Comparison of ENCODE assay signal across 9 cellular contexts in the genomic region with DNA sequence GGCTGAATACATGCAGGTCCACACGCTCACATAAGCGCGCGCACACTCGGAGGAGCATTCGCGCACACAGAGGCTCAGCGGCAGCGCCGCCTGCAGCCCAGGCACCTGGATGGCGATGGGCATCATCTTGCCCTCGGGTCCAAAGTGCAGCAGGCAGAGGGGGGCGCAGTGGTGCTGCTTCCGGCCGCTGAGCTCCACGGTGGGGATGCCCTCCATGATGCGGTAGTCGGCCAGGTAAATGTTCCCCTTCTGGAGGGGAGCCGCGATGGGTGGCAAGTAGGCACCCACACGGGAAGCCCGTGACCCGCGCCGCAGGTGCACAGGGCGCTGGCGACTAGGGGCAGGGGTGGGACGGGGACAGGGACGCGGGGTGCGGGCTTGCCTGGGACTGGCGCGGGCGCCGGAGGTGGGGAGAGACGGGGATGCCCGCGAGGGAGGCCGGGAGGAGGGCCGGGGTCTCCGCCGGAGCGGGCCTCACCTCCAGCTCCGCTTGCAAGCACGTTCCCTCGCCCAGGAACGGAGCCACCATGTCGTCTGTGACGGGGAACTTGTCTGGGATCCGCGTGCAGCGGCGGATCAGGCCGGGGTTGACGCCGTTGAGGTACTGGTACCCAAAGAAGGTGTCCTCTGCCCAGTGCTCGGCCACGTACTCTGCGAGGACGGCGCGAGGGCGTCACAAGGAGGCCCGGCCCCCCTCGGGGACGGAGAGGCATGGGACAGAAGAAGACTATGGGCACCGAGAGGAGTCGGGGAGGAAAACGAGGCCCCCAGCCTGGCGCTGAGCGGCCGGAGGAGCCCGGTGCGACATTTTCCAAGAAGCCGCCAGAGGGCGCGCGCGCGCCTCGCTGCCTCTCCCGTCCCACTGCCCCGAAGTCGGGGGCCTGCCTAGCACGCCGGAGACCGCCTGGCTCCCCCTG. TPM values are rescaled to one million over a fixed set of nuclear protein-coding genes. Genes with fewer than 3 reads are reported as not detected.
DNase-seq lines count a peak whose midpoint lies in the region; ATAC-seq, FAIRE-seq and TF ChIP-seq lines count a peak whose summit lies in the region.
"Had no signal": no experiment of that assay in that cellular context is flagged by ENCODE, and none has a peak within 500 bp of the region (broad histone marks: within the 10 kb centered on the region; RNA-seq: fewer than 3 reads in every experiment).

No MANE protein-coding gene starts in this region.

- H3K36me3 ChIP-seq in CD8-positive, alpha-beta T cell (ENCODE audit: insufficient read depth, low read length), result no peaks in the 10 kb centered on the region
- H3K36me3 ChIP-seq in GM23338 (ENCODE audit: insufficient read depth) (no peaks in the 10 kb centered on the region), bronchial epithelial cell (ENCODE audit: control insufficient read depth, insufficient read depth, low read length) (no peaks in the 10 kb centered on the region)

- peak overlapping the region; percentile 57 for H3K27ac ChIP-seq in CD8-positive, alpha-beta T cell (ENCODE audit: low read depth, low read length)
- no peak overlapping the region for H3K27ac ChIP-seq in GM23338 (ENCODE audit: low read depth)

- peaks cover 18% of the 10 kb centered on the region for H3K4me1 Mint-ChIP-seq in CD8-positive, alpha-beta T cell (ENCODE audit: low read depth)
- H3K4me1 Mint-ChIP-seq in GM23338, result peaks cover 4% of the 10 kb centered on the region; the same call in 2 of the 3 replicates

- H3K36me3 Mint-ChIP-seq in CD8-positive, alpha-beta T cell, result peaks cover 3% of the 10 kb centered on the region
- H3K36me3 Mint-ChIP-seq in GM23338 (ENCODE audit: low read depth), result peaks cover 2% of the 10 kb centered on the region; the same call in 1 of the 3 replicates

- CTCF ChIA-PET in CD8-positive, alpha-beta T cell (lab: Charles Lee), result interaction anchor here (0.7 to 13.8 kb wide), 17 partner anchors 9 to 221 kb away, joined by 3 to 163 read pairs (median 5); a partner anchor contains a TSS

- H2AFZ ChIP-seq in GM23338, result peak overlapping the region; percentile 99

- peaks cover 7% of the 10 kb centered on the region for H3K4me1 ChIP-seq in CD8-positive, alpha-beta T cell (ENCODE audit: insufficient read depth, low read length)
- H3K4me1 ChIP-seq in GM23338 (ENCODE audit: insufficient read depth), result peaks cover 10% of the 10 kb centered on the region; the same call in 1 of the 2 replicates

- H3K27me3 ChIP-seq in CD8-positive, alpha-beta T cell (ENCODE audit: insufficient read depth, low read length), result peaks cover 2% of the 10 kb centered on the region
- H3K27me3 ChIP-seq in GM23338 (ENCODE audit: insufficient read depth) (peaks cover 82% of the 10 kb centered on the region), bronchial epithelial cell (ENCODE audit: control insufficient read depth, insufficient read depth, low read length) (peaks cover 6% of the 10 kb centered on the region)

- peak; percentile 64 to 88 (median 79) for DNase-seq in CD8-positive, alpha-beta T cell
- DNase-seq in GM23338 (ENCODE audit: low spot score) (peak; percentile 94), NCI-H1694 (lab: John Stamatoyannopoulos, UW) (peak; percentile 75), bronchial epithelial cell (ENCODE audit: low read depth) (peak; percentile 34), iris pigment epithelial cell (ENCODE audit: low read depth) (peak; percentile 31)
- DNase-seq in stimulated activated CD4-positive, alpha-beta T cell treated with anti-CD3 and anti-CD28 coated beads, Interleukin-12 subunit alpha, Interleukin-12 subunit beta, amount 100 ng/mL, for 4 hours, result peak; percentile 77

- peak; percentile 83 for ATAC-seq in CD8-positive, alpha-beta T cell
- ATAC-seq in GM23338, result peak; percentile 87
- ATAC-seq in HG02852 (IDR thresholded peaks at IDR 0.05; ENCODE audit: unreplicated experiment), result no peak

- peak overlapping the region; percentile 95 for H3K4me2 ChIP-seq in GM23338

- TF ChIP-seq CTCF in CD8-positive, alpha-beta T cell (IDR thresholded peaks at IDR 0.05), result peak; percentile 89
- TF ChIP-seq CTCF in GM23338 (conservative IDR thresholded peaks at IDR 0.05; ENCODE audit: low read depth in 2 of 2) (peak; percentile 70 to 95), WI38 (IDR thresholded peaks at IDR 0.05; ENCODE audit: low read depth, low read length) (peak; percentile 89), bronchial epithelial cell (IDR thresholded peaks at IDR 0.05; ENCODE audit: insufficient read depth, low read length, severe bottlenecking) (peak; percentile 95)

- no peaks in the 10 kb centered on the region for H3K9me3 ChIP-seq in CD8-positive, alpha-beta T cell (ENCODE audit: low read length)

- intact Hi-C loops in CD8-positive, alpha-beta T cell (cut with DNase I, micrococcal nuclease), result loop anchor here (1.0 to 5.0 kb wide), 4 partner anchors 19 to 223 kb away; a partner anchor contains a TSS

- peak overlapping the region; percentile 80 for H3K4me3 ChIP-seq in CD8-positive, alpha-beta T cell (ENCODE audit: low read depth, low read length)
- peak overlapping the region; percentile 89 for H3K4me3 ChIP-seq in GM23338
- H3K4me3 ChIP-seq in WI38 (ENCODE audit: low read depth, low read length), result peak overlapping the region; percentile 51
- peak overlapping the region; percentile 44 for H3K4me3 ChIP-seq in bronchial epithelial cell (ENCODE audit: low read depth, low read length)

- POLR2A ChIA-PET in CD8-positive, alpha-beta T cell (lab: Charles Lee), result interaction anchor here (1.0 to 1.1 kb wide), 3 partner anchors 9 to 142 kb away, joined by 7 read pairs; a partner anchor contains a TSS

- FAIRE-seq in bronchial epithelial cell (lab: Jason Lieb, UNC), result no peak
- FAIRE-seq: TTC549 had no signal

- peak overlapping the region; percentile 90 for H3K4me3 Mint-ChIP-seq in CD8-positive, alpha-beta T cell
- H3K4me3 Mint-ChIP-seq in GM23338, result peak overlapping the region; percentile 88

- H3K27me3 Mint-ChIP-seq in CD8-positive, alpha-beta T cell (ENCODE audit: low read depth), result peaks cover 6% of the 10 kb centered on the region
- peaks cover 49% of the 10 kb centered on the region for H3K27me3 Mint-ChIP-seq in GM23338 (ENCODE audit: insufficient read depth, low read depth, poor library complexity)

- no peaks in the 10 kb centered on the region for H3K9me2 ChIP-seq in GM23338 (ENCODE audit: insufficient read depth)

- peak overlapping the region; percentile 91 for H3K27ac Mint-ChIP-seq in CD8-positive, alpha-beta T cell
- no peak overlapping the region for H3K27ac Mint-ChIP-seq in GM23338

- no peaks in the 10 kb centered on the region for H3F3A ChIP-seq in GM23338 (replicated peaks; ENCODE audit: low read depth)

- no peaks in the 10 kb centered on the region for H3K79me2 ChIP-seq in GM23338 (replicated peaks; ENCODE audit: insufficient read depth)

- 0 out of 2 replicates have a peak, but pooled peaks cover 5% of the 10 kb centered on the region for H4K20me1 ChIP-seq in GM23338 (replicated peaks; ENCODE audit: insufficient read depth)

- no peaks in the 10 kb centered on the region for H3K9me3 Mint-ChIP-seq in CD8-positive, alpha-beta T cell
- H3K9me3 Mint-ChIP-seq in GM23338, result peaks cover 5% of the 10 kb centered on the region; the same call in 2 of the 3 replicates

TF ChIP-seq in GM23338, 12 proteins besides CTCF, POLR2A, EP300 and RAD21 (continues in another document):
- TF ChIP-seq, protein P1, sequence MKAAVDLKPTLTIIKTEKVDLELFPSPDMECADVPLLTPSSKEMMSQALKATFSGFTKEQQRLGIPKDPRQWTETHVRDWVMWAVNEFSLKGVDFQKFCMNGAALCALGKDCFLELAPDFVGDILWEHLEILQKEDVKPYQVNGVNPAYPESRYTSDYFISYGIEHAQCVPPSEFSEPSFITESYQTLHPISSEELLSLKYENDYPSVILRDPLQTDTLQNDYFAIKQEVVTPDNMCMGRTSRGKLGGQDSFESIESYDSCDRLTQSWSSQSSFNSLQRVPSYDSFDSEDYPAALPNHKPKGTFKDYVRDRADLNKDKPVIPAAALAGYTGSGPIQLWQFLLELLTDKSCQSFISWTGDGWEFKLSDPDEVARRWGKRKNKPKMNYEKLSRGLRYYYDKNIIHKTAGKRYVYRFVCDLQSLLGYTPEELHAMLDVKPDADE (IDR thresholded peaks at IDR 0.05), result peak; percentile 41; the same call in 1 of the 2 replicates
- TF ChIP-seq CREB1 (CRISPR knock-in tag; IDR thresholded peaks at IDR 0.05; ENCODE audit: low read depth), result 0 out of 2 replicates have a peak, but pooled peaks have one; percentile 29

RNA-seq across cellular contexts. Expression of a gene that starts 8.0 kb away (rescaled TPM):
- under 1 TPM in 1 of 2 experiments, not detected in 1; 0.68 TPM for total RNA-seq in CD8-positive, alpha-beta T cell
- total RNA-seq in GM23338 (2014; rRNA removed; shearing (Covaris generic)), result 1.4 TPM in 1 of 2 replicates, not detected in the other
- polyA plus RNA-seq in GM23338 (2016; fragmentation: Nextera tagmentation; extraction: Ambion mirVana), result 0.16 and 0.30 TPM in 2 replicates
- 0.26 and 2.0 TPM in 2 replicates for total RNA-seq in bronchial epithelial cell

RNA-seq across cellular contexts. Expression of a gene that starts 38.8 kb away (rescaled TPM):
- under 1 TPM; 0.11 to 0.33 TPM for total RNA-seq in CD8-positive, alpha-beta T cell
- total RNA-seq in GM23338 (2014; rRNA removed; shearing (Covaris generic)), result 0.10 and 1.6 TPM in 2 replicates
- polyA plus RNA-seq in GM23338 (2016; fragmentation: Nextera tagmentation; extraction: Ambion mirVana), result 0.27 TPM in 1 of 2 replicates, not detected in the other
- 1.3 and 2.0 TPM in 2 replicates for total RNA-seq in bronchial epithelial cell

RNA-seq across cellular contexts. Expression of a gene that starts 40.7 kb away (rescaled TPM):
- not detected for total RNA-seq in CD8-positive, alpha-beta T cell
- total RNA-seq in GM23338 (2014; rRNA removed; shearing (Covaris generic)), result 0.39 and 0.45 TPM in 2 replicates
- polyA plus RNA-seq in GM23338 (2016; fragmentation: Nextera tagmentation; extraction: Ambion mirVana), result 0.33 and 0.42 TPM in 2 replicates
- total RNA-seq in bronchial epithelial cell, result 5.8 and 20.6 TPM in 2 replicates

RNA-seq across cellular contexts. Expression of a gene that starts 44.4 kb away (rescaled TPM):
- under 1 TPM; 0.30 to 0.92 TPM for total RNA-seq in CD8-positive, alpha-beta T cell
- 0.14 TPM in 1 of 2 replicates, not detected in the other for total RNA-seq in GM23338 (2014; rRNA removed; shearing (Covaris generic))
- polyA plus RNA-seq in GM23338 (2016; fragmentation: Nextera tagmentation; extraction: Ambion mirVana), result 0.24 TPM in 1 of 2 replicates, not detected in the other
- 0.13 and 1.3 TPM in 2 replicates for total RNA-seq in bronchial epithelial cell

Comparison
In these comparisons a context has a peak if more than half of its experiments do, and no peak if none do; other contexts are left out.
1. DNase-seq: peak in every context shown above with its lines; median percentile 94 in GM23338; 79 in CD8-positive, alpha-beta T cell; 77 in stimulated activated CD4-positive, alpha-beta T cell treated with anti-CD3 and anti-CD28 coated beads, Interleukin-12 subunit alpha, Interleukin-12 subunit beta, amount 100 ng/mL, for 4 hours; 75 in NCI-H1694; 34 in bronchial epithelial cell; 31 in iris pigment epithelial cell.